ENCODE assay signal across 9 cellular contexts in the genomic region with DNA sequence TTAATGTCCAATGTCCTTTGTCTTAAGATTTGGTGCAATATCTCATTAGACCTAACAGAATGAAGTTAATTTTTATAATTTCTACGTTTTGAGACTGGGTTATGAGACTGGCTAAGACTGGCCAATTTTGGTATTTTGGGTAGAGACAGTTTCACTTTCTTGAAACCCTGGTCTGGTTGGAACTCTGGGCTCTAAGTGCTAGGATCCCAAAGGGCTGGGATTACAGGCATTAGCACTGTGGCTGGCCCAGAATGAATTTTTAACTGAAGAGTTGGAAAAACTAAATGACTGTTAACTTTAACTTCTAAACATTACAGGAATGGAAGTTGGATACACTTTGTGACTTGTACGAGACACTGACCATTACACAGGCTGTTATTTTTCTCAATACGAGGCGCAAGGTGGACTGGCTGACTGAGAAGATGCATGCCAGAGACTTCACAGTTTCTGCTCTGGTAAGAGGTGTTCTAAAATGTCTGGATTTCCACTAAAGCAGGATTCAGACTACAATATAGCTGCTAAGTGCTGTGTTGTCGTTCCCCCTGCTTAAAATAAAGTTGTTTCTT. TPM values are rescaled to one million over a fixed set of nuclear protein-coding genes. Genes with fewer than 3 reads are reported as not detected.
DNase-seq lines count a peak whose midpoint lies in the region; ATAC-seq and TF ChIP-seq lines count a peak whose summit lies in the region.
"Had no signal": no experiment of that assay in that cellular context is flagged by ENCODE, and none has a peak within 500 bp of the region (broad histone marks: within the 10 kb centered on the region; RNA-seq: fewer than 3 reads in every experiment).

No MANE protein-coding gene starts in this region.

- H3K9ac ChIP-seq in iPS-15b (ENCODE audit: low read depth, low read length), result peak overlapping the region; percentile 28

- CTCF ChIA-PET in activated CD4-positive, alpha-beta memory T cell treated with anti-CD3 and anti-CD28 coated beads for 36 hours (lab: Charles Lee), result no interaction called here

- H3K4me3 Mint-ChIP-seq in activated CD4-positive, alpha-beta memory T cell treated with anti-CD3 and anti-CD28 coated beads for 36 hours, result peak overlapping the region; percentile 97

- H3K9me3 Mint-ChIP-seq in activated CD4-positive, alpha-beta memory T cell treated with anti-CD3 and anti-CD28 coated beads for 36 hours, result no peaks in the 10 kb centered on the region

- H3K27ac ChIP-seq in cardiac muscle cell, result peak overlapping the region; percentile 33
- H3K27ac ChIP-seq in thymus (ENCODE audit: low read depth), result no peak overlapping the region

- ATAC-seq in Right ventricle myocardium inferior, result no peak

- peaks cover 77% of the 10 kb centered on the region for H3K36me3 Mint-ChIP-seq in activated CD4-positive, alpha-beta memory T cell treated with anti-CD3 and anti-CD28 coated beads for 36 hours

- TF ChIP-seq CTCF in cardiac muscle cell (IDR thresholded peaks at IDR 0.05; ENCODE audit: low read depth, low read length), result no peak

- POLR2A ChIA-PET in activated CD4-positive, alpha-beta memory T cell treated with anti-CD3 and anti-CD28 coated beads for 36 hours (lab: Charles Lee), result interaction anchor here (1.0 to 2.0 kb wide), 3 partner anchors 19 to 858 kb away, joined by 4 to 5 read pairs (median 5); no protein-coding TSS in a partner anchor

- no peaks in the 10 kb centered on the region for H3K9me3 ChIP-seq in cardiac muscle cell (ENCODE audit: low read depth)
- H3K9me3 ChIP-seq in iPS-15b (ENCODE audit: control insufficient read depth, insufficient read depth, low read length), result no peaks in the 10 kb centered on the region
- H3K9me3 ChIP-seq in thymus (ENCODE audit: control insufficient read depth), result no peaks in the 10 kb centered on the region

- no peak for DNase-seq in cardiac muscle cell (ENCODE audit: low read depth in 1 of 2, low spot score in 1 of 2)
- no peak for DNase-seq in Right ventricle myocardium inferior (ENCODE audit: missing footprints)
- no peak for DNase-seq in activated CD4-positive, alpha-beta memory T cell treated with anti-CD3 and anti-CD28 coated beads for 36 hours
- DNase-seq in kidney glomerular epithelial cell (lab: John Stamatoyannopoulos, UW), result no peak
- DNase-seq in mesenteric fat pad (ENCODE audit: low spot score), result no peak
- DNase-seq in HuH-7.5 (ENCODE audit: low spot score), result no peak

- peaks cover 53% of the 10 kb centered on the region for H3K4me1 Mint-ChIP-seq in activated CD4-positive, alpha-beta memory T cell treated with anti-CD3 and anti-CD28 coated beads for 36 hours (ENCODE audit: low read depth)

- no peaks in the 10 kb centered on the region for H3K27me3 Mint-ChIP-seq in activated CD4-positive, alpha-beta memory T cell treated with anti-CD3 and anti-CD28 coated beads for 36 hours

- no peak overlapping the region for H3K4me3 ChIP-seq in cardiac muscle cell
- peak overlapping the region; percentile 100 for H3K4me3 ChIP-seq in iPS-15b (ENCODE audit: low read depth, low read length)
- peak overlapping the region; percentile 13 for H3K4me3 ChIP-seq in thymus (ENCODE audit: low read length)

- H3K27me3 ChIP-seq in cardiac muscle cell, result no peaks in the 10 kb centered on the region
- H3K27me3 ChIP-seq in iPS-15b (ENCODE audit: control insufficient read depth, insufficient read depth, low read length), result no peaks in the 10 kb centered on the region
- H3K27me3 ChIP-seq in thymus (ENCODE audit: control insufficient read depth, insufficient read depth), result no peaks in the 10 kb centered on the region

- intact Hi-C loops in Right ventricle myocardium inferior (cut with DNase I), result no loop called here
- intact Hi-C loops in activated CD4-positive, alpha-beta memory T cell treated with anti-CD3 and anti-CD28 coated beads for 36 hours (cut with micrococcal nuclease), result loop anchor here (5.0 kb wide), 2 partner anchors 35 to 145 kb away; partner anchors contain the start of gene ST6GAL1

- H3K36me3 ChIP-seq in cardiac muscle cell, result peaks cover 66% of the 10 kb centered on the region
- peaks cover 65% of the 10 kb centered on the region for H3K36me3 ChIP-seq in iPS-15b (ENCODE audit: control insufficient read depth, insufficient read depth, low read length)
- peaks cover 50% of the 10 kb centered on the region for H3K36me3 ChIP-seq in thymus (ENCODE audit: control insufficient read depth, insufficient read depth)

- 86% methylated on average over 5 of the region's 5 CpGs for WGBS in thymus

- H3K4me1 ChIP-seq in cardiac muscle cell (ENCODE audit: low read depth) (peaks cover 12% of the 10 kb centered on the region), iPS-15b (ENCODE audit: control insufficient read depth, insufficient read depth, low read length) (no peaks in the 10 kb centered on the region), thymus (ENCODE audit: control insufficient read depth, insufficient read depth, low read length) (peaks cover 18% of the 10 kb centered on the region)

- H3K27ac Mint-ChIP-seq in activated CD4-positive, alpha-beta memory T cell treated with anti-CD3 and anti-CD28 coated beads for 36 hours, result peak overlapping the region; percentile 99

RNA-seq across cellular contexts. Expression of gene EIF4A2, which starts 3.5 kb away (rescaled TPM):
- 621 and 911 TPM in 2 replicates for total RNA-seq in cardiac muscle cell
- 359 and 471 TPM in 2 replicates for polyA plus RNA-seq in cardiac muscle cell
- total RNA-seq in Right ventricle myocardium inferior, result 422 TPM
- 100 to 1,000 TPM; 390 to 393 TPM for total RNA-seq in activated CD4-positive, alpha-beta memory T cell treated with anti-CD3 and anti-CD28 coated beads for 36 hours
- 595 TPM for polyA plus RNA-seq in thymus
- total RNA-seq in mesenteric fat pad, result 237 TPM

RNA-seq across cellular contexts. Expression of gene RFC4, which starts 19.4 kb away (rescaled TPM):
- 23.0 and 37.5 TPM in 2 replicates for total RNA-seq in cardiac muscle cell
- polyA plus RNA-seq in cardiac muscle cell, result 34.0 and 47.4 TPM in 2 replicates
- 11.1 TPM for total RNA-seq in Right ventricle myocardium inferior
- 100 to 1,000 TPM; 118 to 127 TPM for total RNA-seq in activated CD4-positive, alpha-beta memory T cell treated with anti-CD3 and anti-CD28 coated beads for 36 hours
- polyA plus RNA-seq in thymus, result 28.2 TPM
- total RNA-seq in mesenteric fat pad, result 6.4 TPM

RNA-seq across cellular contexts. Expression of gene ADIPOQ, which starts 55.6 kb away (rescaled TPM):
- total RNA-seq in cardiac muscle cell (not detected in 2 replicates), Right ventricle myocardium inferior (19.3 TPM), mesenteric fat pad (1,676 TPM)
- polyA plus RNA-seq in cardiac muscle cell (not detected in 2 replicates), thymus (0.34 TPM)
- not detected for total RNA-seq in activated CD4-positive, alpha-beta memory T cell treated with anti-CD3 and anti-CD28 coated beads for 36 hours
- total RNA-seq: G401 had no signal

Comparison
In these comparisons a context has a peak if more than half of its experiments do, and no peak if none do; other contexts are left out.
1. RNA of gene ADIPOQ, which starts 55.6 kb away (total RNA-seq): 1,676 TPM in mesenteric fat pad (single experiment); 19.3 TPM in Right ventricle myocardium inferior (single experiment), not detected in activated CD4-positive, alpha-beta memory T cell treated with anti-CD3 and anti-CD28 coated beads for 36 hours and not detected in cardiac muscle cell; every median in the first group is over 10 times any median in the second.